Comparison of ENCODE assay signal across 1 cellular context in the genomic region with DNA sequence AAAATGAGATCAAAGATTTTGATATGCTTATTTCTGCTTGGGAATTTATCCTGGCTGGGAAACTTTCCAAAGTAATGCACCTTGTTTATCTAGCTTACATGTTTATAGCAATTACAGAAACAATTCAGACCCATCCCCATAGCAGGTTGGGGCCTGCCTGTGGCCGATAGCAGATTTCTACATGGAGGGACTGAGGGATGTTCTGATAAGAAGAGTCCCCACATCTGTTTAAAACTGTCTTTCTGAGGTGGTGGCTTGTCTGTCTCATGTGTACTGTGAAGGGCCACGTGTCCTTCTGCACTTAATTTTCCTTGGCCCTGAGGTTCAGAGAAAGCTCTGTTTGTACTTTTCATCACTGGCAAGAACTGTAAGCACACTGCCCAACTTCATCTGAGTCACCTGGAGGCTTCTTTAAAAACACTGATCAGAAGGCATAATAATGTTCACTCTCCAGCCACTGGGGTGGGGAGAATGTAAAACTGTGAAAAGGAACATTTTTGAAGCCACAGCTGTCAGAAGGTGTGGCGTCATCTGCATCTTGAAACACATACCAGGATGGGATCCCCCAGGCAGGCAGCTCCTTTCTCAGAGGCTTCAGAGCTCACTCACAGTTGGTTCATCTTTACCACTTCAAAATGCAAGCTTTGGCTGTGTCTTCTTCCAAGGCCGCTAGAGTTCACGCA.
TF ChIP-seq lines count a peak whose summit lies in the region.

No MANE protein-coding gene starts in this region.

TF ChIP-seq in K562, 482 proteins besides CTCF, POLR2A, EP300 and RAD21 (continued from another document):
- TF ChIP-seq NCOR1 (IDR thresholded peaks at IDR 0.05) (peak; percentile 68), BRF1 (IDR thresholded peaks at IDR 0.05; ENCODE audit: borderline replicate concordance, extremely low read depth, insufficient read length) (no peak), ZBTB17 (CRISPR knock-in tag; IDR thresholded peaks at IDR 0.05) (no peak), NFIC (IDR thresholded peaks at IDR 0.05) (peak; percentile 36; the same call in 1 of the 2 replicates), TEAD4 (IDR thresholded peaks at IDR 0.05; ENCODE audit: low read length) (peak; percentile 54; the same call in 1 of the 2 replicates), TEAD4 (CRISPR knock-in tag; IDR thresholded peaks at IDR 0.05; ENCODE audit: borderline replicate concordance) (no peak), ZNF444 (CRISPR knock-in tag; IDR thresholded peaks at IDR 0.05) (no peak), HSF4 (CRISPR knock-in tag; IDR thresholded peaks at IDR 0.05; ENCODE audit: borderline replicate concordance) (0 out of 2 replicates have a peak, but pooled peaks have one; percentile 22), RCOR1 (IDR thresholded peaks at IDR 0.05; ENCODE audit: borderline replicate concordance in 1 of 2, low read depth in 2 of 2, low read length in 2 of 2) (0 out of 4 replicates have a peak, but pooled peaks of 1 of the 2 experiments have one; percentile 7), IFI16 (CRISPR knock-in tag; IDR thresholded peaks at IDR 0.05) (no peak), TOE1 (IDR thresholded peaks at IDR 0.05; ENCODE audit: borderline replicate concordance) (no peak), TOE1 (CRISPR knock-in tag; IDR thresholded peaks at IDR 0.05; ENCODE audit: borderline replicate concordance, low read depth) (no peak), CBFA2T3 (IDR thresholded peaks at IDR 0.05) (peak; percentile 85), FOXK2 (conservative IDR thresholded peaks at IDR 0.05 in 1 of 2, IDR thresholded peaks at IDR 0.05 in 1 of 2; ENCODE audit: low read depth in 2 of 2) (0 out of 4 replicates have a peak, but pooled peaks of 1 of the 2 experiments have one; percentile 20), MBD2 (IDR thresholded peaks at IDR 0.05; ENCODE audit: borderline replicate concordance, low read depth) (no peak), SIN3A (IDR thresholded peaks at IDR 0.05; ENCODE audit: borderline replicate concordance in 2 of 2, control insufficient read depth in 1 of 2, low read depth in 2 of 2, low read length in 2 of 2) (no peak), HNRNPL (IDR thresholded peaks at IDR 0.05; ENCODE audit: low read depth, low read length) (no peak)
- TF ChIP-seq, protein P1, sequence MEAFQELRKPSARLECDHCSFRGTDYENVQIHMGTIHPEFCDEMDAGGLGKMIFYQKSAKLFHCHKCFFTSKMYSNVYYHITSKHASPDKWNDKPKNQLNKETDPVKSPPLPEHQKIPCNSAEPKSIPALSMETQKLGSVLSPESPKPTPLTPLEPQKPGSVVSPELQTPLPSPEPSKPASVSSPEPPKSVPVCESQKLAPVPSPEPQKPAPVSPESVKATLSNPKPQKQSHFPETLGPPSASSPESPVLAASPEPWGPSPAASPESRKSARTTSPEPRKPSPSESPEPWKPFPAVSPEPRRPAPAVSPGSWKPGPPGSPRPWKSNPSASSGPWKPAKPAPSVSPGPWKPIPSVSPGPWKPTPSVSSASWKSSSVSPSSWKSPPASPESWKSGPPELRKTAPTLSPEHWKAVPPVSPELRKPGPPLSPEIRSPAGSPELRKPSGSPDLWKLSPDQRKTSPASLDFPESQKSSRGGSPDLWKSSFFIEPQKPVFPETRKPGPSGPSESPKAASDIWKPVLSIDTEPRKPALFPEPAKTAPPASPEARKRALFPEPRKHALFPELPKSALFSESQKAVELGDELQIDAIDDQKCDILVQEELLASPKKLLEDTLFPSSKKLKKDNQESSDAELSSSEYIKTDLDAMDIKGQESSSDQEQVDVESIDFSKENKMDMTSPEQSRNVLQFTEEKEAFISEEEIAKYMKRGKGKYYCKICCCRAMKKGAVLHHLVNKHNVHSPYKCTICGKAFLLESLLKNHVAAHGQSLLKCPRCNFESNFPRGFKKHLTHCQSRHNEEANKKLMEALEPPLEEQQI (IDR thresholded peaks at IDR 0.05): no peak
- TF ChIP-seq, protein P2, sequence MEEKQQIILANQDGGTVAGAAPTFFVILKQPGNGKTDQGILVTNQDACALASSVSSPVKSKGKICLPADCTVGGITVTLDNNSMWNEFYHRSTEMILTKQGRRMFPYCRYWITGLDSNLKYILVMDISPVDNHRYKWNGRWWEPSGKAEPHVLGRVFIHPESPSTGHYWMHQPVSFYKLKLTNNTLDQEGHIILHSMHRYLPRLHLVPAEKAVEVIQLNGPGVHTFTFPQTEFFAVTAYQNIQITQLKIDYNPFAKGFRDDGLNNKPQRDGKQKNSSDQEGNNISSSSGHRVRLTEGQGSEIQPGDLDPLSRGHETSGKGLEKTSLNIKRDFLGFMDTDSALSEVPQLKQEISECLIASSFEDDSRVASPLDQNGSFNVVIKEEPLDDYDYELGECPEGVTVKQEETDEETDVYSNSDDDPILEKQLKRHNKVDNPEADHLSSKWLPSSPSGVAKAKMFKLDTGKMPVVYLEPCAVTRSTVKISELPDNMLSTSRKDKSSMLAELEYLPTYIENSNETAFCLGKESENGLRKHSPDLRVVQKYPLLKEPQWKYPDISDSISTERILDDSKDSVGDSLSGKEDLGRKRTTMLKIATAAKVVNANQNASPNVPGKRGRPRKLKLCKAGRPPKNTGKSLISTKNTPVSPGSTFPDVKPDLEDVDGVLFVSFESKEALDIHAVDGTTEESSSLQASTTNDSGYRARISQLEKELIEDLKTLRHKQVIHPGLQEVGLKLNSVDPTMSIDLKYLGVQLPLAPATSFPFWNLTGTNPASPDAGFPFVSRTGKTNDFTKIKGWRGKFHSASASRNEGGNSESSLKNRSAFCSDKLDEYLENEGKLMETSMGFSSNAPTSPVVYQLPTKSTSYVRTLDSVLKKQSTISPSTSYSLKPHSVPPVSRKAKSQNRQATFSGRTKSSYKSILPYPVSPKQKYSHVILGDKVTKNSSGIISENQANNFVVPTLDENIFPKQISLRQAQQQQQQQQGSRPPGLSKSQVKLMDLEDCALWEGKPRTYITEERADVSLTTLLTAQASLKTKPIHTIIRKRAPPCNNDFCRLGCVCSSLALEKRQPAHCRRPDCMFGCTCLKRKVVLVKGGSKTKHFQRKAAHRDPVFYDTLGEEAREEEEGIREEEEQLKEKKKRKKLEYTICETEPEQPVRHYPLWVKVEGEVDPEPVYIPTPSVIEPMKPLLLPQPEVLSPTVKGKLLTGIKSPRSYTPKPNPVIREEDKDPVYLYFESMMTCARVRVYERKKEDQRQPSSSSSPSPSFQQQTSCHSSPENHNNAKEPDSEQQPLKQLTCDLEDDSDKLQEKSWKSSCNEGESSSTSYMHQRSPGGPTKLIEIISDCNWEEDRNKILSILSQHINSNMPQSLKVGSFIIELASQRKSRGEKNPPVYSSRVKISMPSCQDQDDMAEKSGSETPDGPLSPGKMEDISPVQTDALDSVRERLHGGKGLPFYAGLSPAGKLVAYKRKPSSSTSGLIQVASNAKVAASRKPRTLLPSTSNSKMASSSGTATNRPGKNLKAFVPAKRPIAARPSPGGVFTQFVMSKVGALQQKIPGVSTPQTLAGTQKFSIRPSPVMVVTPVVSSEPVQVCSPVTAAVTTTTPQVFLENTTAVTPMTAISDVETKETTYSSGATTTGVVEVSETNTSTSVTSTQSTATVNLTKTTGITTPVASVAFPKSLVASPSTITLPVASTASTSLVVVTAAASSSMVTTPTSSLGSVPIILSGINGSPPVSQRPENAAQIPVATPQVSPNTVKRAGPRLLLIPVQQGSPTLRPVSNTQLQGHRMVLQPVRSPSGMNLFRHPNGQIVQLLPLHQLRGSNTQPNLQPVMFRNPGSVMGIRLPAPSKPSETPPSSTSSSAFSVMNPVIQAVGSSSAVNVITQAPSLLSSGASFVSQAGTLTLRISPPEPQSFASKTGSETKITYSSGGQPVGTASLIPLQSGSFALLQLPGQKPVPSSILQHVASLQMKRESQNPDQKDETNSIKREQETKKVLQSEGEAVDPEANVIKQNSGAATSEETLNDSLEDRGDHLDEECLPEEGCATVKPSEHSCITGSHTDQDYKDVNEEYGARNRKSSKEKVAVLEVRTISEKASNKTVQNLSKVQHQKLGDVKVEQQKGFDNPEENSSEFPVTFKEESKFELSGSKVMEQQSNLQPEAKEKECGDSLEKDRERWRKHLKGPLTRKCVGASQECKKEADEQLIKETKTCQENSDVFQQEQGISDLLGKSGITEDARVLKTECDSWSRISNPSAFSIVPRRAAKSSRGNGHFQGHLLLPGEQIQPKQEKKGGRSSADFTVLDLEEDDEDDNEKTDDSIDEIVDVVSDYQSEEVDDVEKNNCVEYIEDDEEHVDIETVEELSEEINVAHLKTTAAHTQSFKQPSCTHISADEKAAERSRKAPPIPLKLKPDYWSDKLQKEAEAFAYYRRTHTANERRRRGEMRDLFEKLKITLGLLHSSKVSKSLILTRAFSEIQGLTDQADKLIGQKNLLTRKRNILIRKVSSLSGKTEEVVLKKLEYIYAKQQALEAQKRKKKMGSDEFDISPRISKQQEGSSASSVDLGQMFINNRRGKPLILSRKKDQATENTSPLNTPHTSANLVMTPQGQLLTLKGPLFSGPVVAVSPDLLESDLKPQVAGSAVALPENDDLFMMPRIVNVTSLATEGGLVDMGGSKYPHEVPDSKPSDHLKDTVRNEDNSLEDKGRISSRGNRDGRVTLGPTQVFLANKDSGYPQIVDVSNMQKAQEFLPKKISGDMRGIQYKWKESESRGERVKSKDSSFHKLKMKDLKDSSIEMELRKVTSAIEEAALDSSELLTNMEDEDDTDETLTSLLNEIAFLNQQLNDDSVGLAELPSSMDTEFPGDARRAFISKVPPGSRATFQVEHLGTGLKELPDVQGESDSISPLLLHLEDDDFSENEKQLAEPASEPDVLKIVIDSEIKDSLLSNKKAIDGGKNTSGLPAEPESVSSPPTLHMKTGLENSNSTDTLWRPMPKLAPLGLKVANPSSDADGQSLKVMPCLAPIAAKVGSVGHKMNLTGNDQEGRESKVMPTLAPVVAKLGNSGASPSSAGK (IDR thresholded peaks at IDR 0.05): peak; percentile 25; the same call in 1 of the 2 replicates
